Comparison of ENCODE assay signal across 25 cellular contexts in the genomic region with DNA sequence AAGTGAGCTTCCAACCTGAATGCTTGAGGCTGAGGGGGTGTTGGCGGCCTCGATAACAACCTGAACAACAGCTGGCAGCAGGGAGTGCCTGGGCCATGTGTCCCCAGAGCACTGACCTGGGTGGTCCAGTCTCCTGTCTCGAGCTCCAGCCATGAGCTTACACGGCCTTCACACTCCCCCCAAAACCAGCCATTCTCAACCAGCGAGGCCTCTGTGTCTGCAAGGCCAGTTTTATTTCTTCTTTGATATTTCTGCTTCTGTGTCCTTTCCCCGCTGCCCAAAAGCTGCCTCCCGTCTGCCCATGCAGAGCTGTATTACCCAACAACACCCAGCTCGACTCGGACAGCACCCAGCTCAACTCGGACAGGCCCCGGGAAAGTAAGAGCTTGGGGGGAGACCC. TPM values are rescaled to one million over a fixed set of nuclear protein-coding genes. Genes with fewer than 3 reads are reported as not detected.
DNase-seq lines count a peak whose midpoint lies in the region; ATAC-seq and TF ChIP-seq lines count a peak whose summit lies in the region.
"Had no signal": no experiment of that assay in that cellular context is flagged by ENCODE, and none has a peak within 500 bp of the region (broad histone marks: within the 10 kb centered on the region; RNA-seq: fewer than 3 reads in every experiment).

No MANE protein-coding gene starts in this region.

- TF ChIP-seq POLR2A in Peyer's patch (IDR thresholded peaks at IDR 0.05): no peak

- H3K9me3 Mint-ChIP-seq in chondrocyte (ENCODE audit: low read depth): no peaks in the 10 kb centered on the region
- H3K9me3 Mint-ChIP-seq: activated CD4-positive, alpha-beta T cell treated with anti-CD3 and anti-CD28 coated beads, Interleukin-2, amount 10 ng/mL, durations not matched to agents 24 days and 14 days; activated naive CD4-positive, alpha-beta T cell treated with anti-CD3 and anti-CD28 coated beads, Interleukin-2, amount 10 ng/mL, durations not matched to agents 7 days and 5 days had no signal

- H3K4me3 ChIP-seq in Peyer's patch (no peak overlapping the region), lung (no peak overlapping the region), upper lobe of right lung (no peak overlapping the region)
- H3K4me3 ChIP-seq: adrenal gland, HAP-1, heart right ventricle, right atrium auricular region, SJSA1, smooth muscle cell, thoracic aorta had no signal

- intact Hi-C loops in upper lobe of right lung (cut with DNase I): no loop called here

- H3K27ac ChIP-seq in Peyer's patch (no peak overlapping the region), lung (ENCODE audit: low read depth in 1 of 2, low read length in 1 of 2) (no peak overlapping the region), upper lobe of right lung (no peak overlapping the region)
- H3K27ac ChIP-seq: adrenal gland, C4-2B, parathyroid adenoma, right atrium auricular region, SJSA1, thoracic aorta had no signal

- TF ChIP-seq CTCF in Peyer's patch (IDR thresholded peaks at IDR 0.05) (no peak), chondrocyte (IDR thresholded peaks at IDR 0.05) (no peak), lung (IDR thresholded peaks at IDR 0.05; ENCODE audit: control extremely low read depth, extremely low read depth) (no peak), upper lobe of right lung (IDR thresholded peaks at IDR 0.05) (no peak)

- ATAC-seq in lung (ENCODE audit: insufficient read depth, low FRiP score) (no peak), upper lobe of right lung (no peak), HG03565 (IDR thresholded peaks at IDR 0.05; ENCODE audit: unreplicated experiment) (no peak), HG02642 (IDR thresholded peaks at IDR 0.05; ENCODE audit: poor library complexity, unreplicated experiment) (no peak)
- ATAC-seq: stimulated activated naive CD8-positive, alpha-beta T cell treated with anti-CD3 and anti-CD28 coated beads, Interleukin-15, Interleukin-2, amounts not matched to agents 100 U/mL and 50 U/mL, for 24 hours had no signal

- DNase-seq in Peyer's patch (peak in 2 of 3 donors; percentile 23 to 27), chondrocyte (ENCODE audit: low spot score) (peak; percentile 36), lung (ENCODE audit: low spot score) (peak; percentile 13), upper lobe of right lung (peak; percentile 45), SHP77 (lab: John Stamatoyannopoulos, UW) (no peak)
- DNase-seq: activated CD4-positive, alpha-beta T cell treated with anti-CD3 and anti-CD28 coated beads, Interleukin-2, amount 10 ng/mL, durations not matched to agents 24 days and 14 days; activated naive CD4-positive, alpha-beta T cell treated with anti-CD3 and anti-CD28 coated beads, Interleukin-2, amount 10 ng/mL, durations not matched to agents 7 days and 5 days; COR-L47; heart right ventricle; NCI-H1436 treated with DMSO at 0.1 percent for 48 hours; NCI-H2081 treated with DMSO at 0.1 percent for 48 hours; NCI-H226; stimulated activated CD4-positive, alpha-beta T cell treated with anti-CD3 and anti-CD28 coated beads, Interleukin-1b, Interleukin-23, amount 100 ng/mL, for 48 hours; stimulated activated naive CD8-positive, alpha-beta T cell treated with anti-CD3 and anti-CD28 coated beads, Interleukin-15, Interleukin-2, amounts not matched to agents 100 U/mL and 50 U/mL, for 24 hours; T1000 had no signal

- 95 to 98% methylated on average over 11 of the region's 11 CpGs for WGBS in lung, 2 donors

- H3K9me3 ChIP-seq in Peyer's patch (no peaks in the 10 kb centered on the region), lung (ENCODE audit: control insufficient read depth in 2 of 2, insufficient read depth in 1 of 2, low read length in 1 of 2) (no peaks in the 10 kb centered on the region), upper lobe of right lung (no peaks in the 10 kb centered on the region)
- H3K9me3 ChIP-seq: adrenal gland, HAP-1, heart right ventricle, right atrium auricular region, SJSA1, thoracic aorta had no signal

- peaks cover 8% of the 10 kb centered on the region for H3K36me3 Mint-ChIP-seq in chondrocyte (ENCODE audit: low read depth)
- H3K36me3 Mint-ChIP-seq: activated naive CD4-positive, alpha-beta T cell treated with anti-CD3 and anti-CD28 coated beads, Interleukin-2, amount 10 ng/mL, durations not matched to agents 7 days and 5 days had no signal

- H3K4me1 Mint-ChIP-seq in chondrocyte (ENCODE audit: low read depth): peaks cover 2% of the 10 kb centered on the region
- H3K4me1 Mint-ChIP-seq: activated CD4-positive, alpha-beta T cell treated with anti-CD3 and anti-CD28 coated beads, Interleukin-2, amount 10 ng/mL, durations not matched to agents 24 days and 14 days; activated naive CD4-positive, alpha-beta T cell treated with anti-CD3 and anti-CD28 coated beads, Interleukin-2, amount 10 ng/mL, durations not matched to agents 7 days and 5 days had no signal

- H3K4me3 Mint-ChIP-seq in chondrocyte (ENCODE audit: unreplicated experiment): no peak overlapping the region
- H3K4me3 Mint-ChIP-seq: activated CD4-positive, alpha-beta T cell treated with anti-CD3 and anti-CD28 coated beads, Interleukin-2, amount 10 ng/mL, durations not matched to agents 24 days and 14 days; activated naive CD4-positive, alpha-beta T cell treated with anti-CD3 and anti-CD28 coated beads, Interleukin-2, amount 10 ng/mL, durations not matched to agents 7 days and 5 days had no signal

- peaks cover 0 to 13% (median 0%) of the 10 kb centered on the region in 3 donors for H3K36me3 ChIP-seq in Peyer's patch
- H3K36me3 ChIP-seq in lung (ENCODE audit: control insufficient read depth in 2 of 2, insufficient read depth in 2 of 2, low read length in 2 of 2): peaks cover 12 to 20% of the 10 kb centered on the region in 2 donors
- peaks cover 43% of the 10 kb centered on the region for H3K36me3 ChIP-seq in upper lobe of right lung

- H3K27me3 ChIP-seq in Peyer's patch (no peaks in the 10 kb centered on the region), lung (ENCODE audit: control insufficient read depth, insufficient read depth) (no peaks in the 10 kb centered on the region), upper lobe of right lung (no peaks in the 10 kb centered on the region)
- H3K27me3 ChIP-seq: adrenal gland, heart right ventricle, right atrium auricular region, SJSA1 had no signal

- no peak overlapping the region for H3K27ac Mint-ChIP-seq in chondrocyte (ENCODE audit: unreplicated experiment)
- H3K27ac Mint-ChIP-seq: activated CD4-positive, alpha-beta T cell treated with anti-CD3 and anti-CD28 coated beads, Interleukin-2, amount 10 ng/mL, durations not matched to agents 24 days and 14 days; activated naive CD4-positive, alpha-beta T cell treated with anti-CD3 and anti-CD28 coated beads, Interleukin-2, amount 10 ng/mL, durations not matched to agents 7 days and 5 days had no signal

- no peaks in the 10 kb centered on the region for H3K4me1 ChIP-seq in Peyer's patch
- H3K4me1 ChIP-seq in lung (ENCODE audit: control insufficient read depth in 2 of 2, insufficient read depth in 2 of 2, low read length in 2 of 2): peaks cover 6 to 9% of the 10 kb centered on the region in 2 donors
- H3K4me1 ChIP-seq in upper lobe of right lung: no peaks in the 10 kb centered on the region
- H3K4me1 ChIP-seq: adrenal gland, HAP-1, parathyroid adenoma had no signal

- no peaks in the 10 kb centered on the region for H3K27me3 Mint-ChIP-seq in chondrocyte (ENCODE audit: low read depth)
- H3K27me3 Mint-ChIP-seq: activated CD4-positive, alpha-beta T cell treated with anti-CD3 and anti-CD28 coated beads, Interleukin-2, amount 10 ng/mL, durations not matched to agents 24 days and 14 days; activated naive CD4-positive, alpha-beta T cell treated with anti-CD3 and anti-CD28 coated beads, Interleukin-2, amount 10 ng/mL, durations not matched to agents 7 days and 5 days had no signal

RNA-seq across cellular contexts. Expression of gene TFDP1, which starts 32.5 kb away (rescaled TPM):
- total RNA-seq in Peyer's patch (10 to 100 TPM; 37.0 to 75.1 (median 48.0) TPM), chondrocyte (52.8 to 76.0 TPM (median 54.3 TPM) in 3 replicates), lung (10 to 100 TPM; 44.1 to 44.2 TPM), upper lobe of right lung (42.3 TPM)
- 10 to 100 TPM; 19.6 to 36.6 TPM for polyA plus RNA-seq in lung

Comparison
In these comparisons a context has a peak if more than half of its experiments do, and no peak if none do; other contexts are left out.
1. DNase-seq: peak in Peyer's patch (2 of 3), chondrocyte (single experiment), lung (single experiment) and upper lobe of right lung (single experiment); none in SHP77 (0 of 2).